16 cellular contexts compared by ENCODE assay signal in genomic region chr2:240182001-240182400, GRCh38. TPM values are rescaled to one million over a fixed set of nuclear protein-coding genes. Genes with fewer than 3 reads are reported as not detected.
DNase-seq lines count a peak whose midpoint lies in the region; ATAC-seq and TF ChIP-seq lines count a peak whose summit lies in the region.
"Had no signal": no experiment of that assay in that cellular context is flagged by ENCODE, and none has a peak within 500 bp of the region (broad histone marks: within the 10 kb centered on the region; RNA-seq: fewer than 3 reads in every experiment).

No MANE protein-coding gene starts in this region.

- TF ChIP-seq CTCF in neural crest cell (conservative IDR thresholded peaks at IDR 0.05) (no peak), suprapubic skin (IDR thresholded peaks at IDR 0.05) (no peak), neural progenitor cell (IDR thresholded peaks at IDR 0.05) (no peak)

- DNase-seq in NCI-H1694 treated with DMSO at 0.1 percent for 48 hours (lab: John Stamatoyannopoulos, UW) (peak; percentile 7), NCI-H1694 (lab: John Stamatoyannopoulos, UW) (no peak), T-helper 17 cell (no peak), neural crest cell (ENCODE audit: low read depth, low spot score) (no peak), suprapubic skin (ENCODE audit: low spot score in 2 of 2) (peak; percentile 16 to 61), neural progenitor cell (ENCODE audit: low spot score) (no peak), AG08395 (ENCODE audit: low spot score) (no peak)
- DNase-seq: 8988T; C1 segment of cervical spinal cord; CD4-positive, alpha-beta T cell; DND-41; GDM1 had no signal

- H3K27me3 ChIP-seq in suprapubic skin (peaks cover 45% of the 10 kb centered on the region), neural progenitor cell (no peaks in the 10 kb centered on the region)

- H3K27ac ChIP-seq in suprapubic skin (no peak overlapping the region), neural progenitor cell (no peak overlapping the region)

- H3K36me3 ChIP-seq in suprapubic skin (no peaks in the 10 kb centered on the region), neural progenitor cell (no peaks in the 10 kb centered on the region)
- H3K36me3 ChIP-seq: HAP-1 had no signal

- no peak for TF ChIP-seq EP300 in suprapubic skin (IDR thresholded peaks at IDR 0.05)

- H3K4me1 Mint-ChIP-seq in T-helper 17 cell = peaks cover 2% of the 10 kb centered on the region
- no peaks in the 10 kb centered on the region for H3K4me1 Mint-ChIP-seq in neural crest cell
- H3K4me1 Mint-ChIP-seq in neural progenitor cell = peaks cover 6% of the 10 kb centered on the region
- H3K4me1 Mint-ChIP-seq: B cell had no signal

- no peaks in the 10 kb centered on the region for H4K20me1 ChIP-seq in neural progenitor cell (ENCODE audit: low read depth)

- peak overlapping the region; percentile 29 for H3K27ac Mint-ChIP-seq in T-helper 17 cell
- H3K27ac Mint-ChIP-seq in neural crest cell (ENCODE audit: unreplicated experiment) = peak overlapping the region; percentile 74
- H3K27ac Mint-ChIP-seq in neural progenitor cell = no peak overlapping the region
- H3K27ac Mint-ChIP-seq: B cell; CD4-positive, alpha-beta T cell had no signal

- H3K27me3 Mint-ChIP-seq in T-helper 17 cell (peaks cover 72% of the 10 kb centered on the region), neural crest cell (ENCODE audit: low read depth) (peaks cover 3% of the 10 kb centered on the region), neural progenitor cell (ENCODE audit: insufficient read depth, low read depth) (peaks cover 8% of the 10 kb centered on the region)

- H3K9ac ChIP-seq in neural progenitor cell = no peak overlapping the region

- ATAC-seq in T-helper 17 cell = no peak
- ATAC-seq in GM18511 (IDR thresholded peaks at IDR 0.05; ENCODE audit: unreplicated experiment) = no peak

- H3K9me3 ChIP-seq in T-helper 17 cell (ENCODE audit: control insufficient read depth, low read length, poor library complexity, severe bottlenecking) (no peaks in the 10 kb centered on the region), suprapubic skin (no peaks in the 10 kb centered on the region), neural progenitor cell (ENCODE audit: low read depth) (no peaks in the 10 kb centered on the region)
- H3K9me3 ChIP-seq: HAP-1 had no signal

- TF ChIP-seq POLR2A in suprapubic skin (IDR thresholded peaks at IDR 0.05) = no peak

- no peaks in the 10 kb centered on the region for H3F3A ChIP-seq in neural progenitor cell (ENCODE audit: low read depth)

- H3K36me3 Mint-ChIP-seq in T-helper 17 cell (ENCODE audit: low read depth) = peaks cover 6% of the 10 kb centered on the region
- no peaks in the 10 kb centered on the region for H3K36me3 Mint-ChIP-seq in neural crest cell (ENCODE audit: low read depth)
- no peaks in the 10 kb centered on the region for H3K36me3 Mint-ChIP-seq in neural progenitor cell

- H3K4me3 Mint-ChIP-seq in T-helper 17 cell = no peak overlapping the region
- H3K4me3 Mint-ChIP-seq in neural crest cell = no peak overlapping the region
- no peak overlapping the region for H3K4me3 Mint-ChIP-seq in neural progenitor cell
- H3K4me3 Mint-ChIP-seq: B cell; CD4-positive, alpha-beta T cell had no signal

- no peak overlapping the region for H3K4me2 ChIP-seq in neural progenitor cell

- no peak overlapping the region for H2AFZ ChIP-seq in neural progenitor cell (replicated peaks)

- H3K4me3 ChIP-seq in suprapubic skin (no peak overlapping the region), neural progenitor cell (no peak overlapping the region)
- H3K4me3 ChIP-seq: HAP-1 had no signal

- no peaks in the 10 kb centered on the region for H3K79me2 ChIP-seq in neural progenitor cell (ENCODE audit: low read depth)

- H3K9me3 Mint-ChIP-seq in neural crest cell = no peaks in the 10 kb centered on the region
- peaks cover 7% of the 10 kb centered on the region for H3K9me3 Mint-ChIP-seq in neural progenitor cell

- 93% methylated on average over 5 of the region's 5 CpGs for WGBS in suprapubic skin

- H3K4me1 ChIP-seq in suprapubic skin (no peaks in the 10 kb centered on the region), neural progenitor cell (peaks cover 2% of the 10 kb centered on the region)
- H3K4me1 ChIP-seq: HAP-1 had no signal

RNA-seq across cellular contexts. Expression of gene OTOS, which starts 41.5 kb away (rescaled TPM):
- total RNA-seq in T-helper 17 cell (not detected), neural crest cell (not detected in 2 replicates), suprapubic skin (not detected), neural progenitor cell (ENCODE audit: low replicate concordance) (not detected in 2 replicates)
- total RNA-seq: B cell; CD4-positive, alpha-beta T cell; H1 had no signal

RNA-seq across cellular contexts. Expression of gene COPS9, which starts 45.9 kb away (rescaled TPM):
- total RNA-seq in T-helper 17 cell = 10 to 100 TPM; 65.0 to 74.0 TPM
- total RNA-seq in neural crest cell = 138 and 143 TPM in 2 replicates
- total RNA-seq in suprapubic skin = 100 to 1,000 TPM in 3 of 4 donors, 10 to 100 TPM in 1; 30.6 to 178 (median 143) TPM
- 70.5 and 83.9 TPM in 2 replicates for total RNA-seq in neural progenitor cell (ENCODE audit: low replicate concordance)

Comparison
In these comparisons a context has a peak if more than half of its experiments do, and no peak if none do; other contexts are left out.
1. DNase-seq: peak in NCI-H1694 treated with DMSO at 0.1 percent for 48 hours (single experiment) and suprapubic skin (2 of 2); none in NCI-H1694 (single experiment), T-helper 17 cell (0 of 3), neural crest cell (single experiment), neural progenitor cell (single experiment) and AG08395 (single experiment).